1 cellular context compared by ENCODE assay signal in genomic region chr17:71513725-71514124, GRCh38.
TF ChIP-seq lines count a peak whose summit lies in the region.
"Not testable (repeated sequence)": the region's sequence is repeated elsewhere in the genome, so short reads cannot be mapped to it uniquely, and the experiment has no call there.

No MANE protein-coding gene starts in this region.

- not testable (repeated sequence) for H3K27ac ChIP-seq in HEK293 (ENCODE audit: extremely low read depth, low read depth, low read length)

- H3K9me3 ChIP-seq in HEK293 (ENCODE audit: control insufficient read depth, insufficient read depth, low read depth, low read length) = not testable (repeated sequence)

- POLR2A ChIA-PET in HEK293 (lab: Yijun Ruan, JAX) = not testable (repeated sequence)

- H3K4me3 ChIP-seq in HEK293 (ENCODE audit: low read depth, low read length) = not testable (repeated sequence)

- peaks cover 35% of the 10 kb centered on the region for H3K4me1 ChIP-seq in HEK293 (ENCODE audit: control insufficient read depth, insufficient read depth, low read length)

- TF ChIP-seq CTCF in HEK293 (tag by site-specific recombination; IDR thresholded peaks at IDR 0.05) = not testable (repeated sequence)

- not testable (repeated sequence) for H3K36me3 ChIP-seq in HEK293 (ENCODE audit: control insufficient read depth in 2 of 2, insufficient read depth in 1 of 2, low read length in 2 of 2)

- CTCF ChIA-PET in HEK293 (lab: Yijun Ruan, JAX) = interaction anchor here (0.6 kb wide), 1 partner anchor 1988 kb away, joined by 3 read pairs; no protein-coding TSS in a partner anchor

TF ChIP-seq in HEK293, 187 proteins besides CTCF, POLR2A, EP300 and RAD21:
- TF ChIP-seq ZNF146 (tag by site-specific recombination; IDR thresholded peaks at IDR 0.05) (peak; percentile 92), ZNF580 (tag by site-specific recombination; IDR thresholded peaks at IDR 0.05) (peak; percentile 74)
